8 cellular contexts compared by ENCODE assay signal in the genomic region with DNA sequence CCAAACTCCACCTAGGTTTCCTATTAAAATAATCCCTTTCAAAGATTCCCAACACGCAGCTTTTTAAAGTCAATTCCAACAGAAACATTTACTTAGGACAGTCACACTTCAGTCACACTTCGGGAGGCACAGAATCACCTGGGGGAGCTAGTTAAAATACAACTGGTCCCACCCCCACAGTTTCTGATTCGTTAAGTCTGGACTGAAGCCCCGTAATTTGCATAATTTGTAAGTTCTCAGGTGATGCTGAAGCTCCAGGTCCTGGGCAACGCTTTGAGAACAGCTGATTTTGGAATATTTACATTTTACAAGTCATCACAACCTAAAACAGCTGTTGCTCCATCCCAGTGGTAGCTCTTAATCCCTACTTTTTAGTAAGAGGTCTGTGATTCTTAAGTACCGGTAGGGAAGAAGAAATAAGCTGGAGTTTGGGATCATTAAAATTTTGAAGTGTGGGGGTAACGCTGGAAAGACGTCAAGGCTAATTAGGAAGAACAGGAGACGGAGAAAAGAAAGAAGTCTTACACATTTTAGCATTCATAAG. TPM values are rescaled to one million over a fixed set of nuclear protein-coding genes. Genes with fewer than 3 reads are reported as not detected.
DNase-seq lines count a peak whose midpoint lies in the region; ATAC-seq and TF ChIP-seq lines count a peak whose summit lies in the region.

No MANE protein-coding gene starts in this region.

- no peaks in the 10 kb centered on the region for H3K9me3 Mint-ChIP-seq in H9

- H2AFZ ChIP-seq in H9 (ENCODE audit: low read length) (no peak overlapping the region), smooth muscle cell (ENCODE audit: low read depth) (peak overlapping the region; percentile 89)

- no peak overlapping the region for H3T11ph ChIP-seq in H9 (ENCODE audit: low read length)

- peaks cover 2% of the 10 kb centered on the region; the same call in 1 of the 2 replicates for H3K79me2 ChIP-seq in H9 (ENCODE audit: insufficient read depth, low read length)
- H3K79me2 ChIP-seq in smooth muscle cell (ENCODE audit: low read depth): peaks cover 34% of the 10 kb centered on the region

- peaks cover 0 to 46% (median 21%) of the 10 kb centered on the region in 11 experiments; a peak in 11 of 22 replicates for H4K20me1 ChIP-seq in BLaER1 treated with 17β-estradiol and CSF1 and Interleukin-3, amounts not matched to agents 10 nM and 100 nM
- no peaks in the 10 kb centered on the region for H4K20me1 ChIP-seq in H9 (ENCODE audit: control insufficient read depth, insufficient read depth, insufficient read length)
- peaks cover 14% of the 10 kb centered on the region for H4K20me1 ChIP-seq in smooth muscle cell (ENCODE audit: low read depth)

- H3K27me3 Mint-ChIP-seq in H9 (ENCODE audit: low read depth): no peaks in the 10 kb centered on the region

- peaks cover 32 to 35% of the 10 kb centered on the region in 2 experiments for H3K4me1 Mint-ChIP-seq in H9

- no peak overlapping the region for H4K5ac ChIP-seq in H9 (ENCODE audit: insufficient read length, low read depth, low read length)

- no peak overlapping the region for H3K56ac ChIP-seq in H9 (ENCODE audit: insufficient read length, low read depth, low read length)

- peak overlapping the region; percentile 89 to 93 for H3K4me3 Mint-ChIP-seq in H9

- H3K27ac Mint-ChIP-seq in H9: no peak overlapping the region

- H3K79me1 ChIP-seq in H9 (ENCODE audit: insufficient read depth, low read depth, low read length, poor library complexity, severe bottlenecking): no peaks in the 10 kb centered on the region

- H3K4me3 ChIP-seq in BLaER1 treated with 17β-estradiol and CSF1 and Interleukin-3, amounts not matched to agents 10 nM and 100 nM: peak overlapping the region; percentile 87 to 100 (median 96)
- H3K4me3 ChIP-seq in SK-N-MC (peak overlapping the region; percentile 78), smooth muscle cell (peak overlapping the region; percentile 90)

- H3K23ac ChIP-seq in H9 (ENCODE audit: insufficient read length, low read depth, low read length): no peak overlapping the region

- H3K27me3 ChIP-seq in BLaER1 treated with 17β-estradiol and CSF1 and Interleukin-3, amounts not matched to agents 10 nM and 100 nM: no peaks in the 10 kb centered on the region
- no peaks in the 10 kb centered on the region for H3K27me3 ChIP-seq in H9 (ENCODE audit: insufficient read depth, low read length)
- H3K27me3 ChIP-seq in smooth muscle cell (ENCODE audit: low read depth): no peaks in the 10 kb centered on the region

- peaks cover 22 to 33% (median 28%) of the 10 kb centered on the region in 10 experiments for H3K4me1 ChIP-seq in BLaER1 treated with 17β-estradiol and CSF1 and Interleukin-3, amounts not matched to agents 10 nM and 100 nM
- H3K4me1 ChIP-seq in H9 (ENCODE audit: insufficient read depth, low read length): no peaks in the 10 kb centered on the region
- H3K4me1 ChIP-seq in smooth muscle cell (ENCODE audit: low read depth): peaks cover 18% of the 10 kb centered on the region

- DNase-seq in H9 (no peak), SK-N-MC (ENCODE audit: low read depth, low spot score) (no peak), germinal center (ENCODE audit: low spot score) (peak; percentile 29), smooth muscle cell (lab: John Stamatoyannopoulos, UW; ENCODE audit: unreplicated experiment) (no peak), pons (ENCODE audit: low spot score) (no peak), ecto neural progenitor cell (ENCODE audit: low spot score) (no peak)

- H2BK20ac ChIP-seq in H9 (ENCODE audit: low read depth, low read length, poor library complexity, severe bottlenecking): no peak overlapping the region

- H2BK15ac ChIP-seq in H9 (ENCODE audit: low read depth, low read length): no peak overlapping the region

- H4K8ac ChIP-seq in H9 (replicated peaks; ENCODE audit: insufficient read length, low read depth, low read length): no peak overlapping the region

- WGBS in H9 (ENCODE audit: extremely low coverage, insufficient read length, low lambda C conversion rate): no CpG with 5 or more reads among the region's 9 CpGs
- 10% methylated on average over 9 of the region's 9 CpGs for WGBS in smooth muscle cell (ENCODE audit: low lambda C conversion rate)

- H3F3A ChIP-seq in smooth muscle cell (ENCODE audit: low read depth): no peaks in the 10 kb centered on the region

- peak overlapping the region in 3 of 11 experiments; percentile 84 to 94 (median 89); a peak in 6 of 22 replicates for H3K27ac ChIP-seq in BLaER1 treated with 17β-estradiol and CSF1 and Interleukin-3, amounts not matched to agents 10 nM and 100 nM
- H3K27ac ChIP-seq in H9 (ENCODE audit: insufficient read length, low read depth, low read length) (no peak overlapping the region), SK-N-MC (no peak overlapping the region), smooth muscle cell (ENCODE audit: low read depth) (no peak overlapping the region)

- no peak overlapping the region for H2BK5ac ChIP-seq in H9 (ENCODE audit: insufficient read length, low read length)

- no peak overlapping the region for H3K18ac ChIP-seq in H9 (ENCODE audit: insufficient read length, low read depth, low read length)

- H3K4ac ChIP-seq in H9 (ENCODE audit: low read depth, low read length): no peak overlapping the region

- no peak overlapping the region for H2BK120ac ChIP-seq in H9 (ENCODE audit: low read depth, low read length, poor library complexity, severe bottlenecking)

- peak overlapping the region; percentile 83 to 94 (median 92) for H3K4me2 ChIP-seq in BLaER1 treated with 17β-estradiol and CSF1 and Interleukin-3, amounts not matched to agents 10 nM and 100 nM
- peak overlapping the region; percentile 77 for H3K4me2 ChIP-seq in H9 (ENCODE audit: insufficient read depth, insufficient read length, low read length)
- peak overlapping the region; percentile 98 for H3K4me2 ChIP-seq in smooth muscle cell

- no peak for ATAC-seq in GM19452 (IDR thresholded peaks at IDR 0.05; ENCODE audit: unreplicated experiment)

- no peak overlapping the region for H3K14ac ChIP-seq in H9 (ENCODE audit: insufficient read depth, low read length)

- peaks cover 0 to 12% (median 7%) of the 10 kb centered on the region in 11 experiments; a peak in 11 of 22 replicates for H3K36me3 ChIP-seq in BLaER1 treated with 17β-estradiol and CSF1 and Interleukin-3, amounts not matched to agents 10 nM and 100 nM
- no peaks in the 10 kb centered on the region for H3K36me3 ChIP-seq in SK-N-MC (ENCODE audit: insufficient read depth, low read length)
- peaks cover 5% of the 10 kb centered on the region for H3K36me3 ChIP-seq in smooth muscle cell (ENCODE audit: low read depth)

- H2BK12ac ChIP-seq in H9 (ENCODE audit: insufficient read length, low read depth, low read length): no peak overlapping the region

- no peak overlapping the region for H2AK5ac ChIP-seq in H9 (ENCODE audit: insufficient read length, low read length)

- no peaks in the 10 kb centered on the region for H3K36me3 Mint-ChIP-seq in H9 (ENCODE audit: insufficient read depth in 1 of 3, low read depth in 3 of 3)

- peak overlapping the region; percentile 89 to 99 (median 93) for H3K9ac ChIP-seq in BLaER1 treated with 17β-estradiol and CSF1 and Interleukin-3, amounts not matched to agents 10 nM and 100 nM
- H3K9ac ChIP-seq in H9 (ENCODE audit: extremely low read depth, insufficient read length, low read length) (no peak overlapping the region), SK-N-MC (ENCODE audit: insufficient read length) (peak overlapping the region; percentile 88), smooth muscle cell (ENCODE audit: low read depth) (no peak overlapping the region)

- no peaks in the 10 kb centered on the region for H3K9me3 ChIP-seq in BLaER1 treated with 17β-estradiol and CSF1 and Interleukin-3, amounts not matched to agents 10 nM and 100 nM (replicated peaks in 1 of 11)
- H3K9me3 ChIP-seq in H9 (ENCODE audit: control insufficient read depth, low read depth, low read length): no peaks in the 10 kb centered on the region
- no peaks in the 10 kb centered on the region for H3K9me3 ChIP-seq in SK-N-MC (ENCODE audit: low read depth, low read length)
- no peaks in the 10 kb centered on the region for H3K9me3 ChIP-seq in smooth muscle cell (replicated peaks; ENCODE audit: low read depth)

- H4K91ac ChIP-seq in H9 (ENCODE audit: insufficient read length, low read depth, low read length): no peak overlapping the region

- H3K23me2 ChIP-seq in H9 (ENCODE audit: insufficient read length, low read depth, low read length, poor library complexity, severe bottlenecking): peaks cover 10% of the 10 kb centered on the region

- TF ChIP-seq CTCF in H9 (conservative IDR thresholded peaks at IDR 0.05): no peak
- no peak for TF ChIP-seq CTCF in smooth muscle cell (IDR thresholded peaks at IDR 0.05; ENCODE audit: borderline replicate concordance, insufficient read depth, poor library complexity, severe bottlenecking)

RNA-seq across cellular contexts. Expression of gene IPO8, which starts 1.2 kb away (rescaled TPM):
- total RNA-seq in H9 (2021) (47.2 and 48.0 TPM in 2 replicates), smooth muscle cell (24.0 and 26.6 TPM in 2 replicates)
- polyA plus RNA-seq in smooth muscle cell: 5.0 and 6.7 TPM in 2 replicates

Comparison
In these comparisons a context has a peak if more than half of its experiments do, and no peak if none do; other contexts are left out.
1. H3K9ac ChIP-seq: peak in BLaER1 treated with 17β-estradiol and CSF1 and Interleukin-3, amounts not matched to agents 10 nM and 100 nM (11 of 11) and SK-N-MC (single experiment); none in H9 (single experiment) and smooth muscle cell (single experiment).
2. Peak in every context shown above with its lines, with median percentiles within 50 percentile points of each other: H3K4me2 ChIP-seq and H3K4me3 ChIP-seq.